25 cellular contexts compared by ENCODE assay signal in the genomic region with DNA sequence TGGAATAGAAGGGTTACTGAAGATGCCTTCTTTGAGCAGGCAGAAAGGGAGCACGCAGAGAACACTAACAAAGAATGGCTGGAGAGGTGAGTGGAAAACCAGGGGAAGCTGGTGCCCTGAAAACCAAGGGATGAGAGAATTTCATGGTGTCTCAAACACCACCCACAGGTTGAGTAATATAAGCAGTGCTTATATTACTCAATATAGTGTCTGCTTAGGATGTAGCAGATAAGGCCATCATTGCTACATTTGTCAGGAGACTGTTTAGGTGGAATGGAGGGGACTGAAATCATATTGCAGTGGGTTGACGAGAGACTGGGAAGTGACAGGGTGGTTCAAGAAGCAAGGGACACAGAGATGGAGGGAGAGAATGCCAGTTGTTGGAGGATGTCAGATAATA. TPM values are rescaled to one million over a fixed set of nuclear protein-coding genes. Genes with fewer than 3 reads are reported as not detected.
"Had no signal": no experiment of that assay in that cellular context is flagged by ENCODE, and none has a peak within 500 bp of the region (broad histone marks: within the 10 kb centered on the region; RNA-seq: fewer than 3 reads in every experiment).

No MANE protein-coding gene starts in this region.

- H3K4me1 ChIP-seq: sigmoid colon had no signal

- DNase-seq: activated B cell treated with CpG ODN at 0.5 μM for 24 hours; activated CD4-positive, alpha-beta T cell treated with anti-CD3 and anti-CD28 coated beads, Interleukin-2, amount 50 U/mL, for 1 hour; activated CD8-positive, alpha-beta memory T cell treated with anti-CD3 and anti-CD28 coated beads, Interleukin-2, amount 10 ng/mL, durations not matched to agents 7 days and 5 days; activated CD8-positive, alpha-beta T cell treated with anti-CD3 and anti-CD28 coated beads, Interleukin-2, amount 10 ng/mL, durations not matched to agents 7 days and 5 days; activated naive CD4-positive, alpha-beta T cell; activated T-cell treated with anti-CD3 and anti-CD28 coated beads, Interleukin-2, amount 50 U/mL, for 72 hours; aorta; body of pancreas; caudate nucleus; cortex of kidney; effector memory CD8-positive, alpha-beta T cell; foreskin fibroblast; head of caudate nucleus; midbrain; naive thymus-derived CD4-positive, alpha-beta T cell; ovary; sigmoid colon; small intestine; stimulated activated CD4-positive, alpha-beta T cell treated with anti-CD3 and anti-CD28 coated beads, Interleukin-1b, Interleukin-23, amount 100 ng/mL, for 48 hours; stimulated activated CD4-positive, alpha-beta T cell treated with anti-CD3 and anti-CD28 coated beads, Interleukin-4, amount 100 ng/mL, for 4 hours; stimulated activated CD8-positive, alpha-beta memory T cell treated with anti-CD3 and anti-CD28 coated beads, Interleukin-4, amount 100 ng/mL, for 48 hours; stimulated activated naive B cell treated with anti-CD40 and anti-IgM and Interleukin-4, amounts not matched to agents 10 μg/mL and 1 μg/mL and 100 μg/mL, for 72 hours; stomach; T-helper 1 cell had no signal

- H3K9me3 ChIP-seq: body of pancreas, ovary, sigmoid colon, stomach, tibial nerve had no signal

- H3K4me3 ChIP-seq: body of pancreas, ovary, sigmoid colon, stomach, tibial nerve had no signal

- H3K36me3 ChIP-seq: ovary, sigmoid colon had no signal

- H3K27me3 ChIP-seq: body of pancreas, ovary, sigmoid colon, stomach, tibial nerve had no signal

- ATAC-seq: activated CD8-positive, alpha-beta memory T cell treated with anti-CD3 and anti-CD28 coated beads, Interleukin-2, amount 10 ng/mL, durations not matched to agents 7 days and 5 days; activated CD8-positive, alpha-beta T cell treated with anti-CD3 and anti-CD28 coated beads, Interleukin-2, amount 10 ng/mL, durations not matched to agents 7 days and 5 days; activated T-cell treated with anti-CD3 and anti-CD28 coated beads, Interleukin-2, amount 50 U/mL, for 72 hours; body of pancreas; effector memory CD8-positive, alpha-beta T cell; naive thymus-derived CD4-positive, alpha-beta T cell; stimulated activated naive B cell treated with anti-CD40 and anti-IgM and Interleukin-4, amounts not matched to agents 10 μg/mL and 1 μg/mL and 100 μg/mL, for 72 hours had no signal

- H3K27ac ChIP-seq: ovary, sigmoid colon, stomach, tibial nerve had no signal

RNA-seq across cellular contexts. Expression of a gene that starts 20.6 kb away (rescaled TPM):
- total RNA-seq: activated B cell treated with CpG ODN at 0.5 μM for 24 hours; activated CD8-positive, alpha-beta memory T cell treated with anti-CD3 and anti-CD28 coated beads, Interleukin-2, amount 10 ng/mL, durations not matched to agents 7 days and 5 days; activated CD8-positive, alpha-beta T cell treated with anti-CD3 and anti-CD28 coated beads, Interleukin-2, amount 10 ng/mL, durations not matched to agents 7 days and 5 days had no signal
